ENCODE assay signal across 25 cellular contexts in the genomic region with DNA sequence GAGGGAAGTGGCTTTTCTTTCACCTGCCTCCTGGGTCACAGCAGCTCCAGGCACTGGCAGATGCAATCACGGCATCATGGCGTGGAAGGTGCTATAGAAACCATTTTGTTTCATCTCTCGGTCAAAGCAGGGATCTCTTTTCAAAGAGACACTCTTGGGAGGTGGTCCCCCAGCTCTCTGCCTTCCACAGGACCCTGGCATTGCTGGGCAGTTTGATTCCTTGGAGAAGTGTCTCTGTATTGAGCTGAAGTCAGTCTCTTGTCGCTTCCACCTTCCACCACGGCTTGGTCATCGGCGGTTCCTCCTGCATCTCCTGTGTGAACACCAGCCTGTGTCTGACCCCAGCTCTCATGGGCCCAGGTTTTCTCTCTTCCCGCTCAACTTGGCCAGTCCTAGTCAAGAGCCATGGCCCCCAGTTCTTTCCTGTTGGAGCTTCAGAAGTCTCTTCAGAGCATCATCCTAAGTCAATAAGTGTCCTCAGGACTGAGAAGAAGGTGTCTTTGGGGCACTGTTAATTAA. TPM values are rescaled to one million over a fixed set of nuclear protein-coding genes. Genes with fewer than 3 reads are reported as not detected.
DNase-seq lines count a peak whose midpoint lies in the region; ATAC-seq and TF ChIP-seq lines count a peak whose summit lies in the region.
"Had no signal": no experiment of that assay in that cellular context is flagged by ENCODE, and none has a peak within 500 bp of the region (broad histone marks: within the 10 kb centered on the region; RNA-seq: fewer than 3 reads in every experiment).

No MANE protein-coding gene starts in this region.

- TF ChIP-seq CTCF in dorsolateral prefrontal cortex (IDR thresholded peaks at IDR 0.05 in 54 of 56, conservative IDR thresholded peaks at IDR 0.05 in 2 of 56; ENCODE audit: low read depth in 1 of 56, partially characterized antibody in 56 of 56) (no peak), neural progenitor cell (IDR thresholded peaks at IDR 0.05) (no peak), GM20000 (IDR thresholded peaks at IDR 0.05; ENCODE audit: extremely low read depth, missing control alignments) (no peak)
- TF ChIP-seq CTCF in CD4-positive, alpha-beta T cell (IDR thresholded peaks at IDR 0.05), result no peak

- H4K20me1 ChIP-seq in neural progenitor cell (ENCODE audit: low read depth), result no peaks in the 10 kb centered on the region

- intact Hi-C loops in dorsolateral prefrontal cortex (cut with DNase I), result loop anchor here (5.0 to 10.0 kb wide), 3 partner anchors 292 to 406 kb away; no protein-coding TSS in a partner anchor
- intact Hi-C loops in CD4-positive, alpha-beta T cell (cut with DNase I, micrococcal nuclease), result no loop called here

- H3K27me3 ChIP-seq in dorsolateral prefrontal cortex, result no peaks in the 10 kb centered on the region
- H3K27me3 ChIP-seq in neural progenitor cell, result no peaks in the 10 kb centered on the region
- peaks cover 15% of the 10 kb centered on the region for H3K27me3 ChIP-seq in CD4-positive, alpha-beta T cell (ENCODE audit: control insufficient read depth, insufficient read depth, low read length)

- H3K27ac ChIP-seq in dorsolateral prefrontal cortex (peak overlapping the region in 57 of 59 donors; percentile 12 to 100 (median 99)), neural progenitor cell (no peak overlapping the region), temporal lobe (ENCODE audit: low read depth, low read length) (peak overlapping the region; percentile 100)
- no peak overlapping the region for H3K27ac ChIP-seq in CD4-positive, alpha-beta T cell (ENCODE audit: low read depth, low read length)
- H3K27ac ChIP-seq: GM23248 had no signal

- POLR2A ChIA-PET in CD4-positive, alpha-beta T cell (lab: Charles Lee), result no interaction called here

- no peaks in the 10 kb centered on the region for H3K36me3 ChIP-seq in neural progenitor cell

- H3K4me2 ChIP-seq in neural progenitor cell, result no peak overlapping the region

- no peaks in the 10 kb centered on the region for H3K36me3 Mint-ChIP-seq in activated T-cell treated with anti-CD3 and anti-CD28 coated beads, Interleukin-2, amount 50 U/mL, for 24 hours (ENCODE audit: low read depth)
- H3K36me3 Mint-ChIP-seq in neural progenitor cell, result peaks cover 5% of the 10 kb centered on the region
- H3K36me3 Mint-ChIP-seq in CD4-positive, alpha-beta T cell (ENCODE audit: low read depth), result no peaks in the 10 kb centered on the region
- H3K36me3 Mint-ChIP-seq: CD4-positive, CD25-positive, alpha-beta regulatory T cell had no signal

- H3K4me3 ChIP-seq in dorsolateral prefrontal cortex (no peak overlapping the region), neural progenitor cell (no peak overlapping the region)
- H3K4me3 ChIP-seq: GM12878, GM23248 had no signal

- peaks cover 1% of the 10 kb centered on the region for H3K9me3 Mint-ChIP-seq in activated T-cell treated with anti-CD3 and anti-CD28 coated beads, Interleukin-2, amount 50 U/mL, for 24 hours
- H3K9me3 Mint-ChIP-seq in neural progenitor cell, result peaks cover 34% of the 10 kb centered on the region
- H3K9me3 Mint-ChIP-seq in CD4-positive, alpha-beta T cell, result no peaks in the 10 kb centered on the region
- H3K9me3 Mint-ChIP-seq: HFFc6 had no signal

- H3K27ac Mint-ChIP-seq in activated T-cell treated with anti-CD3 and anti-CD28 coated beads, Interleukin-2, amount 50 U/mL, for 24 hours, result no peak overlapping the region
- H3K27ac Mint-ChIP-seq in neural progenitor cell, result no peak overlapping the region
- no peak overlapping the region for H3K27ac Mint-ChIP-seq in CD4-positive, alpha-beta T cell
- H3K27ac Mint-ChIP-seq: H9, HFFc6 had no signal

- H3K27me3 Mint-ChIP-seq in activated T-cell treated with anti-CD3 and anti-CD28 coated beads, Interleukin-2, amount 50 U/mL, for 24 hours, result peaks cover 46% of the 10 kb centered on the region
- peaks cover 19% of the 10 kb centered on the region for H3K27me3 Mint-ChIP-seq in neural progenitor cell (ENCODE audit: insufficient read depth, low read depth)
- peaks cover 43% of the 10 kb centered on the region for H3K27me3 Mint-ChIP-seq in CD4-positive, alpha-beta T cell

- peaks cover 2% of the 10 kb centered on the region for H3K9me3 ChIP-seq in neural progenitor cell (ENCODE audit: low read depth)
- no peaks in the 10 kb centered on the region for H3K9me3 ChIP-seq in CD4-positive, alpha-beta T cell (ENCODE audit: control insufficient read depth, low read length)
- H3K9me3 ChIP-seq: Caco-2 had no signal

- no peak overlapping the region for H3K9ac ChIP-seq in neural progenitor cell
- H3K9ac ChIP-seq: GM23248 had no signal

- H3K4me1 ChIP-seq in neural progenitor cell, result peaks cover 50% of the 10 kb centered on the region

- CTCF ChIA-PET in CD4-positive, alpha-beta T cell (lab: Charles Lee), result interaction anchor here (1.0 kb wide), 1 partner anchor 93 kb away, joined by 3 read pairs; no protein-coding TSS in a partner anchor

- no peak for ATAC-seq in CD4-positive, alpha-beta T cell (ENCODE audit: poor library complexity)
- ATAC-seq: GM12878, Panc1 had no signal

- peaks cover 38% of the 10 kb centered on the region for H3F3A ChIP-seq in neural progenitor cell (ENCODE audit: low read depth)

- peak; percentile 20 for DNase-seq in activated T-cell treated with anti-CD3 and anti-CD28 coated beads, Interleukin-2, amount 50 U/mL, for 24 hours
- no peak for DNase-seq in activated T-cell treated with anti-CD3 and anti-CD28 coated beads, Interleukin-2, amount 50 U/mL, for 48 hours
- no peak for DNase-seq in dorsolateral prefrontal cortex
- no peak for DNase-seq in neural progenitor cell (ENCODE audit: low spot score)
- DNase-seq in NCI-H2227 treated with DMSO at 0.1 percent for 48 hours (lab: John Stamatoyannopoulos, UW), result no peak
- DNase-seq in CD4-positive, alpha-beta T cell, result no peak
- DNase-seq in GM20000 (ENCODE audit: low spot score), result no peak
- DNase-seq: Caco-2; CD4-positive, CD25-positive, alpha-beta regulatory T cell; DMS 273 treated with DMSO at 0.1 percent for 48 hours; DMS79 treated with DMSO at 0.1 percent for 48 hours; GM23248; H9; HFFc6; KBM-7; NCI-H1092; NCI-H1436 treated with DMSO at 0.1 percent for 48 hours; NCI-H2029; NCI-H226; NCI-H510A treated with DMSO at 0.1 percent for 48 hours; NCI-H774; NK-92 treated with Interleukin-12 subunit alpha and Interleukin-12 subunit beta, amount 100 ng/mL, for 24 hours had no signal

- peaks cover 18% of the 10 kb centered on the region for H3K4me1 Mint-ChIP-seq in activated T-cell treated with anti-CD3 and anti-CD28 coated beads, Interleukin-2, amount 50 U/mL, for 24 hours (ENCODE audit: low read depth)
- peaks cover 46% of the 10 kb centered on the region for H3K4me1 Mint-ChIP-seq in neural progenitor cell
- H3K4me1 Mint-ChIP-seq in CD4-positive, alpha-beta T cell (ENCODE audit: low read depth), result peaks cover 19% of the 10 kb centered on the region

- H2AFZ ChIP-seq in neural progenitor cell (replicated peaks), result no peak overlapping the region
- H2AFZ ChIP-seq: GM23248 had no signal

- H3K4me3 Mint-ChIP-seq in activated T-cell treated with anti-CD3 and anti-CD28 coated beads, Interleukin-2, amount 50 U/mL, for 24 hours, result no peak overlapping the region
- peak overlapping the region; percentile 41 for H3K4me3 Mint-ChIP-seq in neural progenitor cell
- no peak overlapping the region for H3K4me3 Mint-ChIP-seq in CD4-positive, alpha-beta T cell
- H3K4me3 Mint-ChIP-seq: CD4-positive, CD25-positive, alpha-beta regulatory T cell; H9; HFFc6 had no signal

- no peaks in the 10 kb centered on the region for H3K79me2 ChIP-seq in neural progenitor cell (ENCODE audit: low read depth)

RNA-seq across cellular contexts. Expression of gene HDAC4, which starts 42.3 kb away (rescaled TPM):
- 100 to 1,000 TPM in 51 of 120 experiments, 10 to 100 TPM in 69; 57.4 to 167 (median 97.8) TPM for total RNA-seq in dorsolateral prefrontal cortex
- total RNA-seq in neural progenitor cell (ENCODE audit: low replicate concordance), result 36.0 and 40.8 TPM in 2 replicates
- total RNA-seq in temporal lobe, result 24.1 TPM
- 10 to 100 TPM; 45.3 to 49.2 TPM for total RNA-seq in CD4-positive, alpha-beta T cell

Comparison
In these comparisons a context has a peak if more than half of its experiments do, and no peak if none do; other contexts are left out.
1. H3K27ac ChIP-seq: peak in dorsolateral prefrontal cortex (57 of 59) and temporal lobe (single experiment); none in neural progenitor cell (single experiment) and CD4-positive, alpha-beta T cell (single experiment).
2. intact Hi-C loops: an anchor here in dorsolateral prefrontal cortex (5.0 to 10.0 kb wide); none called in CD4-positive, alpha-beta T cell.